13 cellular contexts compared by ENCODE assay signal in genomic region chr11:257766-258493, GRCh38. TPM values are rescaled to one million over a fixed set of nuclear protein-coding genes. Genes with fewer than 3 reads are reported as not detected.
DNase-seq lines count a peak whose midpoint lies in the region; ATAC-seq and TF ChIP-seq lines count a peak whose summit lies in the region.
"Had no signal": no experiment of that assay in that cellular context is flagged by ENCODE, and none has a peak within 500 bp of the region (broad histone marks: within the 10 kb centered on the region; RNA-seq: fewer than 3 reads in every experiment).

No MANE protein-coding gene starts in this region.

- no peak overlapping the region for H2AFZ ChIP-seq in Loucy (ENCODE audit: low read length)

- no peak overlapping the region for H3K27ac Mint-ChIP-seq in activated CD8-positive, alpha-beta T cell treated with anti-CD3 and anti-CD28 coated beads for 36 hours
- no peak overlapping the region for H3K27ac Mint-ChIP-seq in activated CD8-positive, alpha-beta T cell treated with anti-CD3 and anti-CD28 coated beads, Interleukin-2, amount 10 ng/mL, durations not matched to agents 7 days and 5 days
- H3K27ac Mint-ChIP-seq in stimulated activated memory B cell treated with anti-CD40 and anti-IgM and Interleukin-4, amounts not matched to agents 10 μg/mL and 1 μg/mL and 100 μg/mL, for 72 hours = peak overlapping the region; percentile 84
- H3K27ac Mint-ChIP-seq: activated CD4-positive, alpha-beta memory T cell treated with anti-CD3 and anti-CD28 coated beads for 36 hours had no signal

- no peaks in the 10 kb centered on the region for H3K4me1 ChIP-seq in Loucy (ENCODE audit: insufficient read depth, low read length, poor library complexity, severe bottlenecking)

- H3K79me2 ChIP-seq in Loucy (ENCODE audit: insufficient read depth, low read length) = no peaks in the 10 kb centered on the region

- no peaks in the 10 kb centered on the region for H3F3A ChIP-seq in Loucy (ENCODE audit: low read depth)

- H3K9ac ChIP-seq in Loucy (ENCODE audit: low read depth, low read length, poor library complexity, severe bottlenecking) = no peak overlapping the region

- H3K27me3 ChIP-seq in Loucy (ENCODE audit: insufficient read depth, low read length, poor library complexity, severe bottlenecking) = no peaks in the 10 kb centered on the region

- H3K27me3 Mint-ChIP-seq in activated CD8-positive, alpha-beta T cell treated with anti-CD3 and anti-CD28 coated beads for 36 hours = no peaks in the 10 kb centered on the region
- peaks cover 3% of the 10 kb centered on the region for H3K27me3 Mint-ChIP-seq in activated CD8-positive, alpha-beta T cell treated with anti-CD3 and anti-CD28 coated beads, Interleukin-2, amount 10 ng/mL, durations not matched to agents 7 days and 5 days (ENCODE audit: low read depth)
- no peaks in the 10 kb centered on the region for H3K27me3 Mint-ChIP-seq in stimulated activated memory B cell treated with anti-CD40 and anti-IgM and Interleukin-4, amounts not matched to agents 10 μg/mL and 1 μg/mL and 100 μg/mL, for 72 hours
- H3K27me3 Mint-ChIP-seq: activated CD4-positive, alpha-beta memory T cell treated with anti-CD3 and anti-CD28 coated beads for 36 hours had no signal

- intact Hi-C loops in activated CD8-positive, alpha-beta T cell treated with anti-CD3 and anti-CD28 coated beads for 36 hours (cut with micrococcal nuclease) = no loop called here

- no peak overlapping the region for H3K4me3 Mint-ChIP-seq in activated CD8-positive, alpha-beta T cell treated with anti-CD3 and anti-CD28 coated beads for 36 hours
- H3K4me3 Mint-ChIP-seq in activated CD8-positive, alpha-beta T cell treated with anti-CD3 and anti-CD28 coated beads, Interleukin-2, amount 10 ng/mL, durations not matched to agents 7 days and 5 days = no peak overlapping the region
- H3K4me3 Mint-ChIP-seq in stimulated activated memory B cell treated with anti-CD40 and anti-IgM and Interleukin-4, amounts not matched to agents 10 μg/mL and 1 μg/mL and 100 μg/mL, for 72 hours = peak overlapping the region; percentile 53
- H3K4me3 Mint-ChIP-seq: activated CD4-positive, alpha-beta memory T cell treated with anti-CD3 and anti-CD28 coated beads for 36 hours had no signal

- ATAC-seq in activated CD8-positive, alpha-beta T cell treated with anti-CD3 and anti-CD28 coated beads for 36 hours = peak; percentile 37
- ATAC-seq in activated CD8-positive, alpha-beta T cell treated with anti-CD3 and anti-CD28 coated beads, Interleukin-2, amount 10 ng/mL, durations not matched to agents 7 days and 5 days = no peak
- no peak for ATAC-seq in stimulated activated memory B cell treated with anti-CD40 and anti-IgM and Interleukin-4, amounts not matched to agents 10 μg/mL and 1 μg/mL and 100 μg/mL, for 72 hours
- no peak for ATAC-seq in HG02678 (IDR thresholded peaks at IDR 0.05; ENCODE audit: unreplicated experiment)

- H3K9me2 ChIP-seq in Loucy (replicated peaks; ENCODE audit: low read depth, low read length) = no peaks in the 10 kb centered on the region

- no peaks in the 10 kb centered on the region for H3K9me3 ChIP-seq in Loucy (ENCODE audit: insufficient read depth, low read depth, low read length)
- H3K9me3 ChIP-seq: thoracic aorta had no signal

- no peak for TF ChIP-seq CTCF in activated CD8-positive, alpha-beta T cell treated with anti-CD3 and anti-CD28 coated beads for 36 hours (IDR thresholded peaks at IDR 0.05)
- peak; percentile 57 for TF ChIP-seq CTCF in Loucy (conservative IDR thresholded peaks at IDR 0.05; ENCODE audit: low read length)
- TF ChIP-seq CTCF in choroid plexus epithelial cell (conservative IDR thresholded peaks at IDR 0.05; ENCODE audit: low read depth, low read length) = peak; percentile 24

- H3K36me3 Mint-ChIP-seq in activated CD8-positive, alpha-beta T cell treated with anti-CD3 and anti-CD28 coated beads for 36 hours (ENCODE audit: low read depth) = peaks cover 4% of the 10 kb centered on the region
- H3K36me3 Mint-ChIP-seq in activated CD8-positive, alpha-beta T cell treated with anti-CD3 and anti-CD28 coated beads, Interleukin-2, amount 10 ng/mL, durations not matched to agents 7 days and 5 days (ENCODE audit: low read depth) = peaks cover 12% of the 10 kb centered on the region
- peaks cover 22% of the 10 kb centered on the region for H3K36me3 Mint-ChIP-seq in stimulated activated memory B cell treated with anti-CD40 and anti-IgM and Interleukin-4, amounts not matched to agents 10 μg/mL and 1 μg/mL and 100 μg/mL, for 72 hours

- peak; percentile 27 for DNase-seq in activated CD8-positive, alpha-beta T cell treated with anti-CD3 and anti-CD28 coated beads for 36 hours
- no peak for DNase-seq in activated CD8-positive, alpha-beta T cell treated with anti-CD3 and anti-CD28 coated beads, Interleukin-2, amount 10 ng/mL, durations not matched to agents 7 days and 5 days
- no peak for DNase-seq in choroid plexus epithelial cell (ENCODE audit: low read depth)
- DNase-seq in NCI-H510A treated with DMSO at 0.1 percent for 48 hours (lab: John Stamatoyannopoulos, UW) = no peak
- no peak for DNase-seq in activated CD4-positive, CD25-positive, alpha-beta regulatory T cell treated with anti-CD3 and anti-CD28 coated beads, Interleukin-2, amount 50 U/mL, for 72 hours
- DNase-seq: activated CD4-positive, alpha-beta memory T cell treated with anti-CD3 and anti-CD28 coated beads for 36 hours; activated naive CD4-positive, alpha-beta T cell; NCI-H2029; T-helper 2 cell had no signal

- no peaks in the 10 kb centered on the region for H4K20me1 ChIP-seq in Loucy (ENCODE audit: insufficient read depth, low read length, poor library complexity, severe bottlenecking)

- H3K36me3 ChIP-seq in Loucy (ENCODE audit: insufficient read depth, low read length) = peaks cover 9% of the 10 kb centered on the region; the same call in 1 of the 2 replicates

- CTCF ChIA-PET in activated CD8-positive, alpha-beta T cell treated with anti-CD3 and anti-CD28 coated beads for 36 hours (lab: Charles Lee) = interaction anchor here (1.0 to 5.6 kb wide), 3 partner anchors 7 to 21 kb away, joined by 4 to 55 read pairs (median 5); partner anchors contain the start of gene NLRP6
- CTCF ChIA-PET in activated CD8-positive, alpha-beta T cell treated with anti-CD3 and anti-CD28 coated beads, Interleukin-2, amount 10 ng/mL, durations not matched to agents 7 days and 5 days (lab: Charles Lee) = interaction anchor here (0.7 to 8.1 kb wide), 4 partner anchors 8 to 24 kb away, joined by 3 to 61 read pairs (median 3); no protein-coding TSS in a partner anchor

- H3K4me2 ChIP-seq in Loucy (ENCODE audit: low read depth, low read length, poor library complexity, severe bottlenecking) = no peak overlapping the region

- POLR2A ChIA-PET in activated CD8-positive, alpha-beta T cell treated with anti-CD3 and anti-CD28 coated beads for 36 hours (lab: Charles Lee) = interaction anchor here (1.0 to 2.7 kb wide), 4 partner anchors 10 to 43 kb away, joined by 3 to 9 read pairs (median 4); no protein-coding TSS in a partner anchor
- POLR2A ChIA-PET in activated CD8-positive, alpha-beta T cell treated with anti-CD3 and anti-CD28 coated beads, Interleukin-2, amount 10 ng/mL, durations not matched to agents 7 days and 5 days (lab: Charles Lee) = interaction anchor here (1.6 kb wide), 1 partner anchor 10 kb away, joined by 5 read pairs; no protein-coding TSS in a partner anchor

- H3K4me3 ChIP-seq in Loucy (ENCODE audit: low read length, poor library complexity, severe bottlenecking) (no peak overlapping the region), choroid plexus epithelial cell (ENCODE audit: low read depth, low read length) (no peak overlapping the region)
- H3K4me3 ChIP-seq: thoracic aorta had no signal

- H3K4me1 Mint-ChIP-seq in activated CD8-positive, alpha-beta T cell treated with anti-CD3 and anti-CD28 coated beads for 36 hours (ENCODE audit: low read depth) = no peaks in the 10 kb centered on the region
- H3K4me1 Mint-ChIP-seq in activated CD8-positive, alpha-beta T cell treated with anti-CD3 and anti-CD28 coated beads, Interleukin-2, amount 10 ng/mL, durations not matched to agents 7 days and 5 days (ENCODE audit: low read depth) = peaks cover 2% of the 10 kb centered on the region
- peaks cover 44% of the 10 kb centered on the region for H3K4me1 Mint-ChIP-seq in stimulated activated memory B cell treated with anti-CD40 and anti-IgM and Interleukin-4, amounts not matched to agents 10 μg/mL and 1 μg/mL and 100 μg/mL, for 72 hours

- H3K9me3 Mint-ChIP-seq in activated CD8-positive, alpha-beta T cell treated with anti-CD3 and anti-CD28 coated beads for 36 hours = no peaks in the 10 kb centered on the region
- H3K9me3 Mint-ChIP-seq in activated CD8-positive, alpha-beta T cell treated with anti-CD3 and anti-CD28 coated beads, Interleukin-2, amount 10 ng/mL, durations not matched to agents 7 days and 5 days (ENCODE audit: insufficient read depth) = no peaks in the 10 kb centered on the region
- H3K9me3 Mint-ChIP-seq in stimulated activated memory B cell treated with anti-CD40 and anti-IgM and Interleukin-4, amounts not matched to agents 10 μg/mL and 1 μg/mL and 100 μg/mL, for 72 hours = peaks cover 16% of the 10 kb centered on the region
- H3K9me3 Mint-ChIP-seq: activated CD4-positive, alpha-beta memory T cell treated with anti-CD3 and anti-CD28 coated beads for 36 hours had no signal

RNA-seq across cellular contexts. Expression of gene NLRP6, which starts 20.3 kb away (rescaled TPM):
- 1 to 10 TPM; 3.3 to 3.4 TPM for total RNA-seq in activated CD8-positive, alpha-beta T cell treated with anti-CD3 and anti-CD28 coated beads for 36 hours
- 10 to 100 TPM; 29.7 to 30.8 TPM for total RNA-seq in activated CD8-positive, alpha-beta T cell treated with anti-CD3 and anti-CD28 coated beads, Interleukin-2, amount 10 ng/mL, durations not matched to agents 7 days and 5 days

RNA-seq across cellular contexts. Expression of gene PSMD13, which starts 21.2 kb away (rescaled TPM):
- 100 to 1,000 TPM; 220 to 228 TPM for total RNA-seq in activated CD8-positive, alpha-beta T cell treated with anti-CD3 and anti-CD28 coated beads for 36 hours
- 100 to 1,000 TPM; 164 to 173 TPM for total RNA-seq in activated CD8-positive, alpha-beta T cell treated with anti-CD3 and anti-CD28 coated beads, Interleukin-2, amount 10 ng/mL, durations not matched to agents 7 days and 5 days

RNA-seq across cellular contexts. Expression of gene SIRT3, which starts 21.8 kb away (rescaled TPM):
- total RNA-seq in activated CD8-positive, alpha-beta T cell treated with anti-CD3 and anti-CD28 coated beads for 36 hours = 10 to 100 TPM; 27.7 to 32.1 TPM
- 10 to 100 TPM; 13.1 to 15.0 TPM for total RNA-seq in activated CD8-positive, alpha-beta T cell treated with anti-CD3 and anti-CD28 coated beads, Interleukin-2, amount 10 ng/mL, durations not matched to agents 7 days and 5 days

RNA-seq across cellular contexts. Expression of gene PGGHG, which starts 31.0 kb away (rescaled TPM):
- 100 to 1,000 TPM; 298 to 308 TPM for total RNA-seq in activated CD8-positive, alpha-beta T cell treated with anti-CD3 and anti-CD28 coated beads for 36 hours
- 100 to 1,000 TPM; 487 to 541 TPM for total RNA-seq in activated CD8-positive, alpha-beta T cell treated with anti-CD3 and anti-CD28 coated beads, Interleukin-2, amount 10 ng/mL, durations not matched to agents 7 days and 5 days

RNA-seq across cellular contexts. Expression of gene IFITM5, which starts 41.4 kb away (rescaled TPM):
- not detected for total RNA-seq in activated CD8-positive, alpha-beta T cell treated with anti-CD3 and anti-CD28 coated beads for 36 hours
- not detected for total RNA-seq in activated CD8-positive, alpha-beta T cell treated with anti-CD3 and anti-CD28 coated beads, Interleukin-2, amount 10 ng/mL, durations not matched to agents 7 days and 5 days
- total RNA-seq: activated CD4-positive, alpha-beta memory T cell treated with anti-CD3 and anti-CD28 coated beads for 36 hours; thoracic aorta had no signal

Comparison
In these comparisons a context has a peak if more than half of its experiments do, and no peak if none do; other contexts are left out.
1. RNA of gene NLRP6, which starts 20.3 kb away (total RNA-seq): 29.7 to 30.8 TPM in activated CD8-positive, alpha-beta T cell treated with anti-CD3 and anti-CD28 coated beads, Interleukin-2, amount 10 ng/mL, durations not matched to agents 7 days and 5 days; 3.3 to 3.4 TPM in activated CD8-positive, alpha-beta T cell treated with anti-CD3 and anti-CD28 coated beads for 36 hours; every median in the first group is over 4 times any median in the second.